In the genomic region with DNA sequence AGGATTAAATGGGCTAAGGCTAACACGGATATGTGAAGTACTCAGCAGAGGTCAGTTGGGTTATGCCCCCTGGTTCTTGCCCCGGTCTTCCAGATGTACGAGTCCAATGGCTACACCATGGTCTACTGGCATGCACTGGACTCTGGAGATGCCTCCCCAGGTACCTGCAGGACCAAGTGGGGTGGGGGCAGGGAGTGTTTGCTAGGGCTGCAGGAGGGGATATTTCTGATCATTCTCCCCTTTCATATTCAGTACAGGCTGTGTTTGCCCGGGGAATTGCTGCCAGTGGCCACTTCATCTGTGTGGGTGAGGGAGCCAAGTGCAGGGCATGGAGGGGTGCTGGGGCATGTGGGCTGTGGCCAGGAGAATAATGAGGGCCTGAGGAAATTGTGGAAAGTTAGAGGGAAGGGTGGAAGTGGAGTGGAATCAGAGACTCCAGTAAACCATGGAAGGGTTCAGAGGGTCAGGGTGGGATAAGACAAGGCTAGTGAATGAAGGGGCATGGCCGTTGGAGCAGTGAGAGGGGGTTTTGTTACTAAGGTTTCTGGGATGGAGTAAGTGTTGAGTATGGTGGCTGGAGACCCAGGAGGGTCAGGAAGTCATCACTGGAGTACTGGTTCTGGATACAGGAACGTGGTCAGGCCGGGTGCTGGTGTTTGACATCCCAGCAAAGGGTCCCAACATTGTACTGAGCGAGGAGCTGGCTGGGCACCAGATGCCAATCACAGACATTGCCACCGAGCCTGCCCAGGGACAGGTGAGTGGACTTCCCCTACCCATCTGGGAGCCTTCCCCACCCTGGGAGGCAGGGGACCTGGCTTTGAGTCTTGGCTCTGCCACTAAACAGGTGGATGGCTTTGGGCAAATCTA, we compare ENCODE assay signal across 16 cellular contexts. TPM values are rescaled to one million over a fixed set of nuclear protein-coding genes. Genes with fewer than 3 reads are reported as not detected.
DNase-seq lines count a peak whose midpoint lies in the region; TF ChIP-seq lines count a peak whose summit lies in the region.
"Had no signal": no experiment of that assay in that cellular context is flagged by ENCODE, and none has a peak within 500 bp of the region (broad histone marks: within the 10 kb centered on the region; RNA-seq: fewer than 3 reads in every experiment).

No MANE protein-coding gene starts in this region.

- CTCF ChIA-PET in Calu3 (lab: Charles Lee), result interaction anchor here (0.7 kb wide), 1 partner anchor 1179 kb away, joined by 3 read pairs; no protein-coding TSS in a partner anchor

- intact Hi-C loops in Calu3 (cut with micrococcal nuclease; ENCODE audit: unreplicated experiment), result no loop called here

- H3K4me1 Mint-ChIP-seq in Calu3 (ENCODE audit: low read depth, unreplicated experiment) (peaks cover 35% of the 10 kb centered on the region), IgD-negative memory B cell (peaks cover 10 to 26% (median 15%) of the 10 kb centered on the region in 3 donors), brain (peaks cover 38% of the 10 kb centered on the region), nephron (peaks cover 14% of the 10 kb centered on the region)

- H3K9me3 Mint-ChIP-seq in Calu3 (ENCODE audit: low read depth, unreplicated experiment) (no peaks in the 10 kb centered on the region), IgD-negative memory B cell (no peaks in the 10 kb centered on the region), brain (peaks cover 0 to 2% (median 0%) of the 10 kb centered on the region in 5 experiments), nephron (no peaks in the 10 kb centered on the region)
- H3K9me3 Mint-ChIP-seq: CD14-positive monocyte had no signal

- H3K4me3 Mint-ChIP-seq in Calu3 (ENCODE audit: low read depth, unreplicated experiment), result peak overlapping the region; percentile 99
- peak overlapping the region; percentile 94 to 100 (median 97) for H3K4me3 Mint-ChIP-seq in IgD-negative memory B cell
- H3K4me3 Mint-ChIP-seq in brain, result peak overlapping the region; percentile 94 to 100 (median 99)
- peak overlapping the region; percentile 97 to 98 (median 98) for H3K4me3 Mint-ChIP-seq in nephron
- H3K4me3 Mint-ChIP-seq: CD14-positive monocyte had no signal

- peak overlapping the region; percentile 96 for H3K27ac Mint-ChIP-seq in Calu3 (ENCODE audit: unreplicated experiment)
- H3K27ac Mint-ChIP-seq in IgD-negative memory B cell, result peak overlapping the region in 1 of 3 donors; percentile 100
- peak overlapping the region; percentile 41 to 99 (median 70) for H3K27ac Mint-ChIP-seq in brain
- peak overlapping the region in 1 of 3 experiments; percentile 26 for H3K27ac Mint-ChIP-seq in nephron

- TF ChIP-seq CTCF in Calu3 (IDR thresholded peaks at IDR 0.05; ENCODE audit: unreplicated experiment), result no peak
- TF ChIP-seq CTCF in brain (conservative IDR thresholded peaks at IDR 0.05), result no peak
- no peak for TF ChIP-seq CTCF in nephron (IDR thresholded peaks at IDR 0.05; ENCODE audit: unreplicated experiment in 3 of 3)

- H3K27me3 Mint-ChIP-seq in Calu3 (ENCODE audit: unreplicated experiment) (no peaks in the 10 kb centered on the region), IgD-negative memory B cell (no peaks in the 10 kb centered on the region), brain (peaks cover 6% of the 10 kb centered on the region), nephron (ENCODE audit: low read depth) (no peaks in the 10 kb centered on the region)

- H3K36me3 Mint-ChIP-seq in Calu3 (ENCODE audit: insufficient read depth, unreplicated experiment) (peaks cover 63% of the 10 kb centered on the region), IgD-negative memory B cell (no peaks in the 10 kb centered on the region), brain (peaks cover 3% of the 10 kb centered on the region), nephron (ENCODE audit: low read depth) (peaks cover 32% of the 10 kb centered on the region)

- BruUV-seq in Calu3 (replicated peaks; lab: Mats Ljungman, UMichigan), result no TSS peak

- no peak for DNase-seq in Calu3
- DNase-seq in mesenteric fat pad (ENCODE audit: low spot score), result no peak
- no peak for DNase-seq in NCI-H1092 treated with DMSO at 0.1 percent for 48 hours (lab: John Stamatoyannopoulos, UW)
- no peak for DNase-seq in HCEC 1CT
- DNase-seq in inferior parietal cortex (ENCODE audit: extremely low spot score), result no peak
- DNase-seq: activated naive CD4-positive, alpha-beta T cell treated with anti-CD3 and anti-CD28 coated beads, Interleukin-2, amount 50 U/mL, for 16 hours; cortex of kidney; GDM1; GM23248; MM.1S; stimulated activated CD4-positive, alpha-beta T cell treated with anti-CD3 and anti-CD28 coated beads, Interleukin-12 subunit alpha, Interleukin-12 subunit beta, amount 100 ng/mL, for 4 hours; thyroid gland had no signal

RNA-seq across cellular contexts. Expression of gene WDR54, which starts 1.9 kb away (rescaled TPM):
- total RNA-seq in Calu3 (2022) (30.5 and 32.3 TPM in 2 replicates), mesenteric fat pad (4.6 TPM)
- polyA plus RNA-seq in IgD-negative memory B cell (39.0 TPM), brain (ENCODE audit: insufficient read depth, low read depth, low replicate concordance) (95.5 TPM)

RNA-seq across cellular contexts. Expression of gene C2orf81, which starts 2.0 kb away (rescaled TPM):
- total RNA-seq in Calu3 (2022) (4.0 and 5.7 TPM in 2 replicates), mesenteric fat pad (1.1 TPM)
- polyA plus RNA-seq in IgD-negative memory B cell (5.6 TPM), brain (ENCODE audit: insufficient read depth, low read depth, low replicate concordance) (9.9 TPM)

RNA-seq across cellular contexts. Expression of gene RTKN, which starts 18.3 kb away (rescaled TPM):
- total RNA-seq in Calu3 (2022), result 97.6 and 103 TPM in 2 replicates
- 0.88 TPM for polyA plus RNA-seq in IgD-negative memory B cell
- 58.0 TPM for polyA plus RNA-seq in brain (ENCODE audit: insufficient read depth, low read depth, low replicate concordance)
- total RNA-seq in mesenteric fat pad, result 11.3 TPM
- polyA plus RNA-seq: CD14-positive monocyte had no signal

RNA-seq across cellular contexts. Expression of gene INO80B, which starts 31.4 kb away (rescaled TPM):
- 41.7 and 42.1 TPM in 2 replicates for total RNA-seq in Calu3 (2022)
- polyA plus RNA-seq in IgD-negative memory B cell, result 11.4 TPM
- polyA plus RNA-seq in brain (ENCODE audit: insufficient read depth, low read depth, low replicate concordance), result 31.9 TPM
- total RNA-seq in mesenteric fat pad, result 30.6 TPM

RNA-seq across cellular contexts. Expression of gene WBP1, which starts 34.8 kb away (rescaled TPM):
- total RNA-seq in Calu3 (2022) (61.6 and 63.7 TPM in 2 replicates), mesenteric fat pad (45.5 TPM)
- polyA plus RNA-seq in IgD-negative memory B cell (39.5 TPM), brain (ENCODE audit: insufficient read depth, low read depth, low replicate concordance) (177 TPM)
